ENCODE assay signal across 26 cellular contexts in the genomic region with DNA sequence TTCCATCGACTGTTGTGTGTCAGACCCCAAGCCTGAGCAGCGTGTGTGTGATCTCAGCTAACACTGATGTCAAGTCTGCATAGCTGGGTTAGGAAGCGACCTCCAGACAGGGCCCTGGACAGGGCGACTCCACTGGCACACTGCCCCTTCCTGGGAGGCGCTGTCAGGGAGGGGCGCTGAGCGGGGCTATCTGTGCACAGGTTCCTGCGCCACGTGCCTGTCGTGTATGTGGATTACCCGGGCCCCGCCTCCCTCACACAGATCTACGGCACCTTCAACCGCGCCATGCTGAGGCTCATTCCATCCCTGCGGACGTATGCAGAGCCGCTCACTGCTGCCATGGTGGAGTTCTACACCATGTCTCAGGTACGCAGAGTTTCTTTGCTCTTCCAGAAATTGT. TPM values are rescaled to one million over a fixed set of nuclear protein-coding genes. Genes with fewer than 3 reads are reported as not detected.
DNase-seq lines count a peak whose midpoint lies in the region; ATAC-seq and TF ChIP-seq lines count a peak whose summit lies in the region.
"Had no signal": no experiment of that assay in that cellular context is flagged by ENCODE, and none has a peak within 500 bp of the region (broad histone marks: within the 10 kb centered on the region; RNA-seq: fewer than 3 reads in every experiment).

No MANE protein-coding gene starts in this region.

- CTCF ChIA-PET in T-cell (lab: Charles Lee), result no interaction called here

- H3K27ac ChIP-seq in upper lobe of right lung, result no peak overlapping the region
- H3K27ac ChIP-seq: epithelial cell of prostate, neural progenitor cell, pancreas, Peyer's patch, skin epidermis, stomach, tibial artery, VCaP had no signal

- POLR2A ChIA-PET in T-cell (lab: Charles Lee), result no interaction called here

- H3K4me1 Mint-ChIP-seq in T-cell, result peaks cover 17 to 24% (median 19%) of the 10 kb centered on the region in 3 donors
- H3K4me1 Mint-ChIP-seq: H9, neural progenitor cell had no signal

- H3K36me3 ChIP-seq in upper lobe of right lung, result peaks cover 100% of the 10 kb centered on the region

- no peaks in the 10 kb centered on the region for H3K27me3 Mint-ChIP-seq in T-cell
- H3K27me3 Mint-ChIP-seq: activated naive CD8-positive, alpha-beta T cell treated with anti-CD3 and anti-CD28 coated beads, Interleukin-2, amount 10 ng/mL, durations not matched to agents 7 days and 5 days had no signal

- DNase-seq in left ventricle myocardium superior (no peak), Right ventricle myocardium inferior (ENCODE audit: missing footprints) (no peak), T-cell (no peak), upper lobe of right lung (no peak)
- DNase-seq: activated naive CD8-positive, alpha-beta T cell treated with anti-CD3 and anti-CD28 coated beads, Interleukin-2, amount 10 ng/mL, durations not matched to agents 7 days and 5 days; BE2C; cortex of kidney; DMS153; effector memory CD4-positive, alpha-beta T cell; H9; NCI-H146; pancreas; Peyer's patch; retina; SHP77 treated with DMSO at 0.1 percent for 48 hours; stimulated activated CD4-positive, alpha-beta T cell treated with anti-CD3 and anti-CD28 coated beads, Interleukin-1b, Interleukin-23, amount 100 ng/mL, for 48 hours; stomach; T-helper 9 cell; tibial artery had no signal

- no peak overlapping the region for H3K4me3 ChIP-seq in upper lobe of right lung
- H3K4me3 ChIP-seq: neural progenitor cell, pancreas, Peyer's patch, skin epidermis, stomach, tibial artery had no signal

- peak; percentile 24 for ATAC-seq in left ventricle myocardium superior
- no peak for ATAC-seq in Right ventricle myocardium inferior
- no peak for ATAC-seq in T-cell (replicated peaks in 1 of 4)
- peak; percentile 27 for ATAC-seq in esophagus mucosa
- ATAC-seq in upper lobe of right lung, result peak; percentile 37
- no peak for ATAC-seq in GM18867 (IDR thresholded peaks at IDR 0.05; ENCODE audit: unreplicated experiment)
- ATAC-seq in HG03460 (IDR thresholded peaks at IDR 0.05; ENCODE audit: unreplicated experiment), result no peak

- H3K27ac Mint-ChIP-seq in T-cell, result peak overlapping the region; percentile 43 to 64
- H3K27ac Mint-ChIP-seq: neural progenitor cell had no signal

- no peaks in the 10 kb centered on the region for H3K9me3 Mint-ChIP-seq in T-cell
- H3K9me3 Mint-ChIP-seq: activated naive CD8-positive, alpha-beta T cell treated with anti-CD3 and anti-CD28 coated beads, Interleukin-2, amount 10 ng/mL, durations not matched to agents 7 days and 5 days; H9; neural progenitor cell had no signal

- H3K36me3 Mint-ChIP-seq in T-cell, result peaks cover 64% of the 10 kb centered on the region

- intact Hi-C loops in left ventricle myocardium superior (cut with micrococcal nuclease) (no loop called here), Right ventricle myocardium inferior (cut with DNase I) (no loop called here), upper lobe of right lung (cut with DNase I) (no loop called here)

- no peaks in the 10 kb centered on the region for H3K4me1 ChIP-seq in upper lobe of right lung
- H3K4me1 ChIP-seq: BE2C, neural progenitor cell, pancreas, Peyer's patch, stomach, tibial artery had no signal

- no peak overlapping the region for H3K4me3 Mint-ChIP-seq in T-cell
- H3K4me3 Mint-ChIP-seq: activated naive CD8-positive, alpha-beta T cell treated with anti-CD3 and anti-CD28 coated beads, Interleukin-2, amount 10 ng/mL, durations not matched to agents 7 days and 5 days; H9; neural progenitor cell had no signal

- H3K27me3 ChIP-seq in upper lobe of right lung, result no peaks in the 10 kb centered on the region
- H3K27me3 ChIP-seq: BE2C, neural progenitor cell, pancreas, Peyer's patch, stomach, tibial artery had no signal

- no peaks in the 10 kb centered on the region for H3K9me3 ChIP-seq in upper lobe of right lung
- H3K9me3 ChIP-seq: BE2C, pancreas, Peyer's patch, stomach, tibial artery had no signal

- no peak for TF ChIP-seq CTCF in upper lobe of right lung (IDR thresholded peaks at IDR 0.05)

RNA-seq across cellular contexts. Expression of gene DYNC1H1, which starts 53.9 kb away (rescaled TPM):
- total RNA-seq in left ventricle myocardium superior, result 387 TPM
- 348 TPM for total RNA-seq in Right ventricle myocardium inferior
- total RNA-seq in T-cell, result 100 to 1,000 TPM; 271 to 310 (median 279) TPM
- total RNA-seq in esophagus mucosa, result 250 TPM
- 432 TPM for total RNA-seq in upper lobe of right lung

Comparison
In these comparisons a context has a peak if more than half of its experiments do, and no peak if none do; other contexts are left out.
1. ATAC-seq: peak in left ventricle myocardium superior (single experiment), esophagus mucosa (single experiment) and upper lobe of right lung (single experiment); none in Right ventricle myocardium inferior (single experiment), T-cell (0 of 4), GM18867 (single experiment) and HG03460 (single experiment).